In genomic region chr7:112449353-112449752, GRCh38 we compare ENCODE assay signal across 8 cellular contexts. TPM values are rescaled to one million over a fixed set of nuclear protein-coding genes. Genes with fewer than 3 reads are reported as not detected.
DNase-seq lines count a peak whose midpoint lies in the region; ATAC-seq and TF ChIP-seq lines count a peak whose summit lies in the region.

No MANE protein-coding gene starts in this region.

- H3K9me3 ChIP-seq in HUES48 (ENCODE audit: control insufficient read depth, insufficient read depth, low read length), result no peaks in the 10 kb centered on the region
- no peaks in the 10 kb centered on the region for H3K9me3 ChIP-seq in esophagus (ENCODE audit: control insufficient read depth in 2 of 2, insufficient read depth in 1 of 2, low read depth in 1 of 2, low read length in 1 of 2)

- no peaks in the 10 kb centered on the region for H3K27me3 ChIP-seq in HUES48 (ENCODE audit: control insufficient read depth, insufficient read depth, low read length)
- no peaks in the 10 kb centered on the region for H3K27me3 ChIP-seq in esophagus (ENCODE audit: control insufficient read depth in 1 of 2, insufficient read depth in 2 of 2, low read length in 2 of 2)

- no peak for ATAC-seq in activated CD8-positive, alpha-beta T cell treated with anti-CD3 and anti-CD28 coated beads, Interleukin-2, amount 10 ng/mL, durations not matched to agents 7 days and 5 days
- ATAC-seq in HG03460 (IDR thresholded peaks at IDR 0.05; ENCODE audit: unreplicated experiment), result no peak
- no peak for ATAC-seq in GM18502 (IDR thresholded peaks at IDR 0.05; ENCODE audit: poor library complexity, unreplicated experiment)
- ATAC-seq in HG02759 (IDR thresholded peaks at IDR 0.05; ENCODE audit: unreplicated experiment), result no peak

- H3K27ac Mint-ChIP-seq in activated CD8-positive, alpha-beta T cell treated with anti-CD3 and anti-CD28 coated beads, Interleukin-2, amount 10 ng/mL, durations not matched to agents 7 days and 5 days, result peak overlapping the region; percentile 99
- H3K27ac Mint-ChIP-seq in progenitor cell of endocrine pancreas, result peak overlapping the region; percentile 100

- TF ChIP-seq CTCF in progenitor cell of endocrine pancreas (IDR thresholded peaks at IDR 0.05; ENCODE audit: unreplicated experiment), result no peak

- H3K4me3 Mint-ChIP-seq in activated CD8-positive, alpha-beta T cell treated with anti-CD3 and anti-CD28 coated beads, Interleukin-2, amount 10 ng/mL, durations not matched to agents 7 days and 5 days, result peak overlapping the region; percentile 97
- peak overlapping the region; percentile 99 for H3K4me3 Mint-ChIP-seq in progenitor cell of endocrine pancreas (ENCODE audit: low read depth)

- CTCF ChIA-PET in activated CD8-positive, alpha-beta T cell treated with anti-CD3 and anti-CD28 coated beads, Interleukin-2, amount 10 ng/mL, durations not matched to agents 7 days and 5 days (lab: Charles Lee), result no interaction called here

- H3K27ac ChIP-seq in HUES48 (ENCODE audit: low read depth, low read length), result peak overlapping the region; percentile 67
- H3K27ac ChIP-seq in esophagus (ENCODE audit: low read depth in 2 of 2, low read length in 1 of 2), result peak overlapping the region; percentile 99

- H3K36me3 ChIP-seq in HUES48 (ENCODE audit: control insufficient read depth, insufficient read depth, low read length), result no peaks in the 10 kb centered on the region
- H3K36me3 ChIP-seq in esophagus (ENCODE audit: control insufficient read depth in 2 of 2, insufficient read depth in 2 of 2, low read length in 1 of 2), result no peaks in the 10 kb centered on the region

- H3K4me1 Mint-ChIP-seq in activated CD8-positive, alpha-beta T cell treated with anti-CD3 and anti-CD28 coated beads, Interleukin-2, amount 10 ng/mL, durations not matched to agents 7 days and 5 days (ENCODE audit: low read depth), result peaks cover 32% of the 10 kb centered on the region
- H3K4me1 Mint-ChIP-seq in progenitor cell of endocrine pancreas (ENCODE audit: low read depth), result peaks cover 29% of the 10 kb centered on the region

- no peaks in the 10 kb centered on the region for H3K9me3 Mint-ChIP-seq in activated CD8-positive, alpha-beta T cell treated with anti-CD3 and anti-CD28 coated beads, Interleukin-2, amount 10 ng/mL, durations not matched to agents 7 days and 5 days (ENCODE audit: insufficient read depth)
- H3K9me3 Mint-ChIP-seq in progenitor cell of endocrine pancreas (ENCODE audit: low read depth), result no peaks in the 10 kb centered on the region

- H3K4me3 ChIP-seq in HUES48 (ENCODE audit: low read depth, low read length), result peak overlapping the region; percentile 96
- H3K4me3 ChIP-seq in esophagus (ENCODE audit: low read depth in 1 of 2, low read length in 2 of 2), result peak overlapping the region; percentile 95 to 99

- POLR2A ChIA-PET in activated CD8-positive, alpha-beta T cell treated with anti-CD3 and anti-CD28 coated beads, Interleukin-2, amount 10 ng/mL, durations not matched to agents 7 days and 5 days (lab: Charles Lee), result interaction anchor here (0.6 to 2.8 kb wide), 5 partner anchors 8 to 27 kb away, joined by 3 to 18 read pairs (median 8); no protein-coding TSS in a partner anchor

- H3K9ac ChIP-seq in HUES48 (ENCODE audit: low read depth, low read length), result 0 out of 2 replicates have a peak overlapping the region, but pooled peaks have one; percentile 34

- H3K4me1 ChIP-seq in HUES48 (ENCODE audit: control insufficient read depth, insufficient read depth, low read length) (peaks cover 23% of the 10 kb centered on the region), esophagus (ENCODE audit: control insufficient read depth in 2 of 2, insufficient read depth in 2 of 2, low read length in 1 of 2) (peaks cover 2% of the 10 kb centered on the region in 2 donors)

- DNase-seq in AG08395 (ENCODE audit: low spot score) (peak; percentile 4), progenitor cell of endocrine pancreas (ENCODE audit: low spot score, unreplicated experiment) (no peak)
- DNase-seq in activated CD8-positive, alpha-beta T cell treated with anti-CD3 and anti-CD28 coated beads, Interleukin-2, amount 10 ng/mL, durations not matched to agents 7 days and 5 days, result peak; percentile 49

- H3K27me3 Mint-ChIP-seq in activated CD8-positive, alpha-beta T cell treated with anti-CD3 and anti-CD28 coated beads, Interleukin-2, amount 10 ng/mL, durations not matched to agents 7 days and 5 days (ENCODE audit: low read depth), result no peaks in the 10 kb centered on the region
- no peaks in the 10 kb centered on the region for H3K27me3 Mint-ChIP-seq in progenitor cell of endocrine pancreas

- H3K36me3 Mint-ChIP-seq in activated CD8-positive, alpha-beta T cell treated with anti-CD3 and anti-CD28 coated beads, Interleukin-2, amount 10 ng/mL, durations not matched to agents 7 days and 5 days (ENCODE audit: low read depth), result peaks cover 4% of the 10 kb centered on the region
- H3K36me3 Mint-ChIP-seq in progenitor cell of endocrine pancreas (ENCODE audit: insufficient read depth), result peaks cover 1% of the 10 kb centered on the region

- WGBS in esophagus, 2 donors, result 21 to 29% methylated on average over 5 of the region's 5 CpGs

RNA-seq across cellular contexts. Expression of gene IFRD1, which starts 0.9 kb away (rescaled TPM):
- total RNA-seq in activated CD8-positive, alpha-beta T cell treated with anti-CD3 and anti-CD28 coated beads, Interleukin-2, amount 10 ng/mL, durations not matched to agents 7 days and 5 days, result 10 to 100 TPM; 40.1 to 42.5 TPM
- 10 to 100 TPM; 25.1 to 33.3 TPM for polyA plus RNA-seq in esophagus
- 76.6 and 82.4 TPM in 2 replicates for total RNA-seq in progenitor cell of endocrine pancreas

RNA-seq across cellular contexts. Expression of gene LSMEM1, which starts 31.4 kb away (rescaled TPM):
- under 1 TPM in 1 of 2 experiments, not detected in 1; 0.53 TPM for total RNA-seq in activated CD8-positive, alpha-beta T cell treated with anti-CD3 and anti-CD28 coated beads, Interleukin-2, amount 10 ng/mL, durations not matched to agents 7 days and 5 days
- 1 to 10 TPM in 1 of 2 donors, under 1 TPM in 1; 0.67 to 4.1 TPM for polyA plus RNA-seq in esophagus
- 3.6 and 4.6 TPM in 2 replicates for total RNA-seq in progenitor cell of endocrine pancreas
